In genomic region chr20:25858495-25859425, GRCh38 we compare ENCODE assay signal across 10 cellular contexts.
DNase-seq lines count a peak whose midpoint lies in the region; ATAC-seq and TF ChIP-seq lines count a peak whose summit lies in the region.
"Had no signal": no experiment of that assay in that cellular context is flagged by ENCODE, and none has a peak within 500 bp of the region (broad histone marks: within the 10 kb centered on the region; RNA-seq: fewer than 3 reads in every experiment).

No MANE protein-coding gene starts in this region.

- TF ChIP-seq CTCF in BJ (IDR thresholded peaks at IDR 0.05; ENCODE audit: insufficient read depth, low read depth, low read length): no peak

- H3K27ac Mint-ChIP-seq in activated CD4-positive, alpha-beta memory T cell treated with anti-CD3 and anti-CD28 coated beads, Interleukin-2, amount 10 ng/mL, durations not matched to agents 7 days and 5 days: no peak overlapping the region

- peak overlapping the region; percentile 30 for H3K4me3 ChIP-seq in BJ (ENCODE audit: low read depth, low read length)
- H3K4me3 ChIP-seq in neuron (ENCODE audit: low read length): peak overlapping the region; percentile 33
- H3K4me3 ChIP-seq: uterus had no signal

- H3K4me1 ChIP-seq in neuron (ENCODE audit: insufficient read depth, low read length): peaks cover 26% of the 10 kb centered on the region

- ATAC-seq in GM21529 (IDR thresholded peaks at IDR 0.05; ENCODE audit: unreplicated experiment) (peak; percentile 20), HG03095 (IDR thresholded peaks at IDR 0.05; ENCODE audit: unreplicated experiment) (no peak)

- POLR2A ChIA-PET in BJ (lab: Charles Lee): no interaction called here
- POLR2A ChIA-PET in activated CD4-positive, alpha-beta memory T cell treated with anti-CD3 and anti-CD28 coated beads, Interleukin-2, amount 10 ng/mL, durations not matched to agents 7 days and 5 days (lab: Charles Lee): no interaction called here

- no peaks in the 10 kb centered on the region for H3K9me3 Mint-ChIP-seq in activated CD4-positive, alpha-beta memory T cell treated with anti-CD3 and anti-CD28 coated beads, Interleukin-2, amount 10 ng/mL, durations not matched to agents 7 days and 5 days

- CTCF ChIA-PET in BJ (lab: Yijun Ruan, JAX): no interaction called here
- CTCF ChIA-PET in activated CD4-positive, alpha-beta memory T cell treated with anti-CD3 and anti-CD28 coated beads, Interleukin-2, amount 10 ng/mL, durations not matched to agents 7 days and 5 days (lab: Charles Lee): no interaction called here

- peaks cover 8% of the 10 kb centered on the region for H3K9me3 ChIP-seq in neuron (ENCODE audit: low read length)
- H3K9me3 ChIP-seq: uterus had no signal

- peak overlapping the region; percentile 20 for H2AFZ ChIP-seq in neuron (ENCODE audit: low read depth, low read length)

- peaks cover 36% of the 10 kb centered on the region for H3K4me1 Mint-ChIP-seq in activated CD4-positive, alpha-beta memory T cell treated with anti-CD3 and anti-CD28 coated beads, Interleukin-2, amount 10 ng/mL, durations not matched to agents 7 days and 5 days

- H3K36me3 ChIP-seq in BJ (ENCODE audit: control insufficient read depth, insufficient read depth, low read length): no peaks in the 10 kb centered on the region
- H3K36me3 ChIP-seq in neuron (ENCODE audit: insufficient read depth, low read length): no peaks in the 10 kb centered on the region
- H3K36me3 ChIP-seq: uterus had no signal

- H3K36me3 Mint-ChIP-seq in activated CD4-positive, alpha-beta memory T cell treated with anti-CD3 and anti-CD28 coated beads, Interleukin-2, amount 10 ng/mL, durations not matched to agents 7 days and 5 days (ENCODE audit: low read depth): no peaks in the 10 kb centered on the region

- H3K27me3 Mint-ChIP-seq in activated CD4-positive, alpha-beta memory T cell treated with anti-CD3 and anti-CD28 coated beads, Interleukin-2, amount 10 ng/mL, durations not matched to agents 7 days and 5 days: peaks cover 52% of the 10 kb centered on the region

- no peak for DNase-seq in BJ (ENCODE audit: low read depth)
- DNase-seq in cerebellar cortex (ENCODE audit: low spot score): peak; percentile 41
- no peak for DNase-seq in stimulated activated CD4-positive, alpha-beta T cell treated with anti-CD3 and anti-CD28 coated beads, Interleukin-4, amount 100 ng/mL, for 4 hours
- no peak for DNase-seq in kidney tubule cell (ENCODE audit: low spot score)
- no peak for DNase-seq in activated CD4-positive, alpha-beta memory T cell treated with anti-CD3 and anti-CD28 coated beads, Interleukin-2, amount 10 ng/mL, durations not matched to agents 7 days and 5 days
- DNase-seq: NCI-H2107 had no signal

- no peaks in the 10 kb centered on the region for H3K27me3 ChIP-seq in BJ (ENCODE audit: control insufficient read depth, insufficient read depth, low read length)
- no peaks in the 10 kb centered on the region for H3K27me3 ChIP-seq in neuron (ENCODE audit: insufficient read depth, low read length)

- H3K4me3 Mint-ChIP-seq in activated CD4-positive, alpha-beta memory T cell treated with anti-CD3 and anti-CD28 coated beads, Interleukin-2, amount 10 ng/mL, durations not matched to agents 7 days and 5 days: no peak overlapping the region
